26 cellular contexts compared by ENCODE assay signal in the genomic region with DNA sequence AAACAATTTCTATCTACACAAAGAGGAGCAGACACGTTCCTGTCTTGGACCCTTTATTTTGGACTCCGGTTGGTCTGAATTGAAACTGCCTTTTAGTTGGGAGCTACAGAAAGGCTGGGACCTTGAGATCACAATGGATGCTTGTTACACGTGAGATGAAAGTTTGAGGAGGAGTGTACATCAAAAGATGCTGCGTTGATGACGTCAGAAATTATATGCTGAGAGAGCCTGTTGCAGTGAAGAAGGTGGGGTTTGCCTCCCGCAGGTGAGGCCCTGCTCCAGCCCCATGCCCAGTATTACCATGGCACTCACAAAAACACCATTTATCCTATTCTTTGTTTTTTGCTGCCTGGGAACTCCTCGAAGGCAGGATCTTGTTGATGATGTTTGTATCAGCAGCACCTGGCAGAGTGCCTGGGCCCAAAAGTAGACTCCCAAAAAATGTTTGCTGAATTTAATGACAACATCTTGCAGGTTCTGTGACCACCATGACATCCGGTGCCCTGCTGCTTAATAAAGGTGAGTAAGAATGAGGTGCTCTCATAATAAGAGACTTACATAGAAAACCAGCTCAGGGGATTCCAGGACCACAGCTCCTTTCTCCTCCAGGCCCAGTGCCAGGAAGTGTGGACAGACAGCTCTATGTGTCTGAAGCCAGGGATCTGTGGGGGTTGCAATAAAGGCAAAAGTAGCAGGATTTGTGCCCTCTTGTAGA.
DNase-seq lines count a peak whose midpoint lies in the region; ATAC-seq, FAIRE-seq and TF ChIP-seq lines count a peak whose summit lies in the region.
"Had no signal": no experiment of that assay in that cellular context is flagged by ENCODE, and none has a peak within 500 bp of the region (broad histone marks: within the 10 kb centered on the region; RNA-seq: fewer than 3 reads in every experiment).

No MANE protein-coding gene starts in this region.

- TF ChIP-seq CTCF in HepG2 (CRISPR knock-in tag; IDR thresholded peaks at IDR 0.05) (no peak), right lobe of liver (IDR thresholded peaks at IDR 0.05) (no peak), PC-3 (conservative IDR thresholded peaks at IDR 0.05; ENCODE audit: low read depth, low read length) (no peak), K562 (IDR thresholded peaks at IDR 0.05 in 2 of 3, conservative IDR thresholded peaks at IDR 0.05 in 1 of 3; ENCODE audit: insufficient read depth in 2 of 3, low read depth in 1 of 3, low read length in 3 of 3) (no peak)

- FAIRE-seq in HepG2 (lab: Jason Lieb, UNC) (no peak), K562 (lab: Jason Lieb, UNC) (no peak), urothelium cell line (lab: Jason Lieb, UNC) (no peak)
- FAIRE-seq: keratinocyte, TTC549 had no signal

- TF ChIP-seq POLR2A in HepG2 (IDR thresholded peaks at IDR 0.05; ENCODE audit: insufficient read depth in 1 of 2, low read depth in 2 of 2, low read length in 2 of 2) (no peak), right lobe of liver (IDR thresholded peaks at IDR 0.05) (no peak), K562 (conservative IDR thresholded peaks at IDR 0.05) (no peak)

- H3K4me1 ChIP-seq in HepG2 (ENCODE audit: insufficient read depth, low read length) (no peaks in the 10 kb centered on the region), right lobe of liver (peaks cover 0 to 5% (median 0%) of the 10 kb centered on the region in 4 donors), PC-3 (ENCODE audit: insufficient read depth, low read length) (peaks cover 62% of the 10 kb centered on the region), K562 (replicated peaks in 1 of 2; ENCODE audit: control insufficient read depth in 2 of 2, insufficient read depth in 2 of 2, low read length in 2 of 2) (peaks cover 0 to 6% of the 10 kb centered on the region in 2 experiments; a peak in 1 of 5 replicates)
- H3K4me1 ChIP-seq: ascending aorta had no signal

- no peaks in the 10 kb centered on the region for H3K9me2 ChIP-seq in PC-3 (replicated peaks; ENCODE audit: low read length)

- no peak overlapping the region for H3K27ac ChIP-seq in HepG2 (ENCODE audit: extremely low read length, insufficient read depth, low read length)
- H3K27ac ChIP-seq in right lobe of liver: no peak overlapping the region
- peak overlapping the region; percentile 96 for H3K27ac ChIP-seq in PC-3 (ENCODE audit: low read length)
- no peak overlapping the region for H3K27ac ChIP-seq in K562 (ENCODE audit: extremely low read depth, low read depth, low read length)
- H3K27ac ChIP-seq: ascending aorta, psoas muscle, tibial artery had no signal

- H3K4me3 ChIP-seq in HepG2 (replicated peaks in 1 of 3; ENCODE audit: insufficient read depth in 1 of 3, low read depth in 2 of 3, low read length in 3 of 3) (no peak overlapping the region), right lobe of liver (no peak overlapping the region), PC-3 (ENCODE audit: low read length) (no peak overlapping the region), K562 (no peak overlapping the region)
- H3K4me3 ChIP-seq: ascending aorta, psoas muscle, tibial artery had no signal

- H4K20me1 ChIP-seq in HepG2 (ENCODE audit: insufficient read depth, low read length) (no peaks in the 10 kb centered on the region), PC-3 (ENCODE audit: low read length) (no peaks in the 10 kb centered on the region), K562 (replicated peaks; ENCODE audit: control insufficient read depth, insufficient read depth, low read length) (no peaks in the 10 kb centered on the region)

- in situ Hi-C loops in HepG2 (cut with HindIII; ENCODE audit: extremely low pct_ligation_motif_present, low pct_unique_long_range_greater_than_20kb) (no loop called here), K562 (cut with MboI) (no loop called here)

- intact Hi-C loops in HepG2 (cut with micrococcal nuclease; ENCODE audit: unreplicated experiment) (no loop called here), right lobe of liver (cut with DNase I) (no loop called here), PC-3 (cut with micrococcal nuclease) (loop anchor here (2.0 to 5.0 kb wide), 3 partner anchors 15 to 347 kb away; a partner anchor contains a TSS), K562 (cut with micrococcal nuclease) (no loop called here)

- 30% methylated on average over 7 of the region's 8 CpGs for WGBS in HepG2 (ENCODE audit: low lambda C conversion rate)
- 76% methylated on average over 7 of the region's 8 CpGs for WGBS in right lobe of liver (ENCODE audit: insufficient coverage, low coverage, low lambda C conversion rate, missing lambda C conversion rate)
- 1% methylated on average over 8 of the region's 8 CpGs for WGBS in K562 (ENCODE audit: insufficient coverage, low coverage, missing lambda C conversion rate)

- H3F3A ChIP-seq in PC-3 (ENCODE audit: low read length, unreplicated experiment): peaks cover 9% of the 10 kb centered on the region

- POLR2A ChIA-PET in HepG2 (lab: Yijun Ruan, JAX): no interaction called here
- POLR2A ChIA-PET in PC-3 (lab: Charles Lee; ENCODE audit: unreplicated experiment): interaction anchor here (0.6 kb wide), 1 partner anchor 208 kb away, joined by 3 read pairs; no protein-coding TSS in a partner anchor
- POLR2A ChIA-PET in K562 (lab: Yijun Ruan, JAX): interaction anchor here (1.1 to 1.5 kb wide), 2 partner anchors 9 to 13 kb away, joined by 3 to 4 read pairs; no protein-coding TSS in a partner anchor

- TF ChIP-seq RAD21 in HepG2 (CRISPR knock-in tag; IDR thresholded peaks at IDR 0.05): no peak
- no peak for TF ChIP-seq RAD21 in K562 (CRISPR knock-in tag; conservative IDR thresholded peaks at IDR 0.05 in 1 of 2, IDR thresholded peaks at IDR 0.05 in 1 of 2)

- TF ChIP-seq EP300 in HepG2 (IDR thresholded peaks at IDR 0.05; ENCODE audit: low read depth in 2 of 2, low read length in 2 of 2) (no peak), HepG2 (CRISPR knock-in tag; IDR thresholded peaks at IDR 0.05; ENCODE audit: borderline replicate concordance) (no peak), K562 (IDR thresholded peaks at IDR 0.05; ENCODE audit: low read length) (no peak)

- H2AFZ ChIP-seq in HepG2 (ENCODE audit: low read length) (no peak overlapping the region), PC-3 (ENCODE audit: low read length) (no peak overlapping the region), K562 (ENCODE audit: low read depth, low read length) (no peak overlapping the region)

- ATAC-seq in HepG2 (no peak), right lobe of liver (no peak), PC-3 (peak; percentile 16), K562 (no peak), HG03521 (IDR thresholded peaks at IDR 0.05; ENCODE audit: unreplicated experiment) (no peak), GM19023 (IDR thresholded peaks at IDR 0.05; ENCODE audit: unreplicated experiment) (no peak)
- ATAC-seq: activated CD4-positive, CD25-positive, alpha-beta regulatory T cell treated with anti-CD3 and anti-CD28 coated beads, Interleukin-2, amount 50 U/mL, for 24 hours; psoas muscle had no signal

- H3K9ac ChIP-seq in HepG2 (ENCODE audit: insufficient read depth, low read depth, low read length) (no peak overlapping the region), PC-3 (ENCODE audit: low read length) (peak overlapping the region; percentile 74), K562 (ENCODE audit: insufficient read depth in 1 of 2, low read depth in 2 of 2, low read length in 2 of 2) (no peak overlapping the region)

- H3K27me3 ChIP-seq in HepG2 (ENCODE audit: control insufficient read depth in 1 of 2, insufficient read depth in 2 of 2, low read length in 2 of 2): peaks cover 0 to 5% of the 10 kb centered on the region in 2 experiments; a peak in 1 of 5 replicates
- H3K27me3 ChIP-seq in right lobe of liver: no peaks in the 10 kb centered on the region
- H3K27me3 ChIP-seq in PC-3 (ENCODE audit: low read length): no peaks in the 10 kb centered on the region
- H3K27me3 ChIP-seq in K562 (ENCODE audit: control insufficient read depth in 2 of 2, insufficient read depth in 2 of 2, low read length in 2 of 2): peaks cover 14 to 23% of the 10 kb centered on the region in 2 experiments
- H3K27me3 ChIP-seq: ascending aorta, tibial artery had no signal

- H3K4me2 ChIP-seq in HepG2 (ENCODE audit: low read depth, low read length) (no peak overlapping the region), PC-3 (ENCODE audit: low read length) (peak overlapping the region; percentile 65), K562 (ENCODE audit: insufficient read depth, low read length) (no peak overlapping the region)

- H3K79me2 ChIP-seq in HepG2 (ENCODE audit: insufficient read depth, low read length): no peaks in the 10 kb centered on the region
- H3K79me2 ChIP-seq in PC-3 (ENCODE audit: low read length): no peaks in the 10 kb centered on the region
- no peaks in the 10 kb centered on the region for H3K79me2 ChIP-seq in K562 (ENCODE audit: control insufficient read depth, insufficient read depth, low read length)

- no peaks in the 10 kb centered on the region for H3K36me3 ChIP-seq in HepG2 (replicated peaks in 1 of 2; ENCODE audit: control insufficient read depth in 1 of 2, insufficient read depth in 2 of 2, low read length in 2 of 2)
- no peaks in the 10 kb centered on the region for H3K36me3 ChIP-seq in right lobe of liver
- no peaks in the 10 kb centered on the region for H3K36me3 ChIP-seq in PC-3 (ENCODE audit: low read depth, low read length)
- no peaks in the 10 kb centered on the region for H3K36me3 ChIP-seq in K562 (ENCODE audit: control insufficient read depth, insufficient read depth, low read length)
- H3K36me3 ChIP-seq: ascending aorta, tibial artery had no signal

- H3K9me1 ChIP-seq in K562 (ENCODE audit: control insufficient read depth, insufficient read depth, low read length): no peaks in the 10 kb centered on the region

- CTCF ChIA-PET in HepG2 (lab: Yijun Ruan, JAX; ENCODE audit: low intra/inter-chr PET ratio, low total read pairs) (no interaction called here), PC-3 (lab: Charles Lee) (interaction anchor here (0.9 kb wide), 1 partner anchor 23 kb away, joined by 3 read pairs; no protein-coding TSS in a partner anchor), K562 (lab: Yijun Ruan, JAX; ENCODE audit: low intra/inter-chr PET ratio) (no interaction called here)

- BruUV-seq in HepG2 (replicated peaks; lab: Mats Ljungman, UMichigan) (no TSS peak), PC-3 (replicated peaks; lab: Mats Ljungman, UMichigan) (no TSS peak), K562 (replicated peaks; lab: Mats Ljungman, UMichigan) (no TSS peak)

- H3K9me3 ChIP-seq in HepG2 (ENCODE audit: low read length) (no peaks in the 10 kb centered on the region), right lobe of liver (no peaks in the 10 kb centered on the region), PC-3 (ENCODE audit: low read length) (no peaks in the 10 kb centered on the region), K562 (replicated peaks; ENCODE audit: control insufficient read depth, insufficient read depth, low read depth, low read length) (no peaks in the 10 kb centered on the region)
- H3K9me3 ChIP-seq: ascending aorta, psoas muscle, tibial artery had no signal

- DNase-seq in HepG2 (ENCODE audit: low spot score) (no peak), right lobe of liver (no peak), PC-3 (peak; percentile 96), K562 (ENCODE audit: extremely low read depth in 1 of 4, low spot score in 3 of 4) (no peak), urothelium cell line (ENCODE audit: low spot score) (peak; percentile 17), AG20443 (ENCODE audit: low spot score) (no peak)
- DNase-seq: activated CD4-positive, alpha-beta T cell treated with anti-CD3 and anti-CD28 coated beads, Interleukin-2, amount 50 U/mL, for 48 hours; activated gamma-delta T cell treated with Interleukin-2 at 50 U/mL for 16 hours; activated naive CD8-positive, alpha-beta T cell treated with anti-CD3 and anti-CD28 coated beads, Interleukin-2, amount 10 ng/mL, durations not matched to agents 7 days and 5 days; activated T-cell treated with anti-CD3 and anti-CD28 coated beads, Interleukin-2, amount 50 U/mL, for 48 hours; CD8-positive, alpha-beta memory T cell; DMS 273 treated with DMSO at 0.1 percent for 48 hours; HCEC 1CT; head of caudate nucleus; NCI-H1092 treated with DMSO at 0.1 percent for 48 hours; NCI-H187 treated with DMSO at 0.1 percent for 48 hours; NCI-H524 treated with DMSO at 0.1 percent for 48 hours; psoas muscle; stimulated activated CD4-positive, alpha-beta T cell treated with anti-CD3 and anti-CD28 coated beads, Interleukin-4, amount 100 ng/mL, for 24 hours; tibial artery had no signal

Comparison
In these comparisons a context has a peak if more than half of its experiments do, and no peak if none do; other contexts are left out.
1. DNase-seq: peak in PC-3 (single experiment) and urothelium cell line (single experiment); none in HepG2 (single experiment), right lobe of liver (0 of 3), K562 (0 of 4) and AG20443 (single experiment).